In genomic region chr1:39795651-39796050, GRCh38 we compare ENCODE assay signal across 25 cellular contexts. TPM values are rescaled to one million over a fixed set of nuclear protein-coding genes. Genes with fewer than 3 reads are reported as not detected.
"Had no signal": no experiment of that assay in that cellular context is flagged by ENCODE, and none has a peak within 500 bp of the region (broad histone marks: within the 10 kb centered on the region; RNA-seq: fewer than 3 reads in every experiment).

No MANE protein-coding gene starts in this region.

- H3K36me3 Mint-ChIP-seq: mesothelial cell of epicardium; natural killer cell treated with Interleukin-12 subunit alpha and Interleukin-12 subunit beta and Interleukin-15 and Interleukin-18, amount 100 ng/mL, for 72 hours had no signal

- H3K4me1 ChIP-seq: left ventricle myocardium inferior, right lobe of liver, suprapubic skin, vagina had no signal

- H3K9me3 Mint-ChIP-seq: memory B cell; mesothelial cell of epicardium; naive B cell; natural killer cell treated with Interleukin-12 subunit alpha and Interleukin-12 subunit beta and Interleukin-15 and Interleukin-18, amount 100 ng/mL, for 72 hours; neural crest cell; stimulated activated naive CD8-positive, alpha-beta T cell treated with anti-CD3 and anti-CD28 coated beads, Interleukin-15, amount 100 ng/mL, for 72 hours had no signal

- H3K4me1 Mint-ChIP-seq: mesothelial cell of epicardium had no signal

- H3K27ac Mint-ChIP-seq: memory B cell; mesothelial cell of epicardium; naive B cell; natural killer cell treated with Interleukin-12 subunit alpha and Interleukin-12 subunit beta and Interleukin-15 and Interleukin-18, amount 100 ng/mL, for 72 hours; progenitor cell of endocrine pancreas; stimulated activated naive CD8-positive, alpha-beta T cell treated with anti-CD3 and anti-CD28 coated beads, Interleukin-15, amount 100 ng/mL, for 72 hours had no signal

- FAIRE-seq: frontal cortex, keratinocyte, pancreas had no signal

- H3K27ac ChIP-seq: left ventricle myocardium inferior, neutrophil, pancreas, right lobe of liver, suprapubic skin, vagina had no signal

- ATAC-seq: mucosa of descending colon; natural killer cell treated with Interleukin-12 subunit alpha and Interleukin-12 subunit beta and Interleukin-15 and Interleukin-18, amount 100 ng/mL, for 72 hours; pancreas; right lobe of liver; stimulated activated naive CD8-positive, alpha-beta T cell treated with anti-CD3 and anti-CD28 coated beads, Interleukin-15, amount 100 ng/mL, for 72 hours had no signal

- H3K27me3 ChIP-seq: pancreas, right lobe of liver, suprapubic skin, vagina had no signal

- H3K4me3 Mint-ChIP-seq: memory B cell; mesothelial cell of epicardium; naive B cell; natural killer cell treated with Interleukin-12 subunit alpha and Interleukin-12 subunit beta and Interleukin-15 and Interleukin-18, amount 100 ng/mL, for 72 hours; neural crest cell; stimulated activated naive CD8-positive, alpha-beta T cell treated with anti-CD3 and anti-CD28 coated beads, Interleukin-15, amount 100 ng/mL, for 72 hours had no signal

- H3K27me3 Mint-ChIP-seq: memory B cell; natural killer cell treated with Interleukin-12 subunit alpha and Interleukin-12 subunit beta and Interleukin-15 and Interleukin-18, amount 100 ng/mL, for 72 hours had no signal

- H3K9me3 ChIP-seq: left ventricle myocardium inferior, mucosa of descending colon, neutrophil, pancreas, right lobe of liver, suprapubic skin, vagina had no signal

- H3K36me3 ChIP-seq: left ventricle myocardium inferior, neutrophil, pancreas, right lobe of liver, suprapubic skin, vagina had no signal

- H3K4me3 ChIP-seq: left ventricle myocardium inferior, lung, mucosa of descending colon, pancreas, right lobe of liver, smooth muscle cell, suprapubic skin, vagina had no signal

- DNase-seq: cortex of kidney; left ventricle myocardium inferior; mucosa of descending colon; naive B cell; pancreas; right lobe of liver; stimulated activated CD4-positive, alpha-beta T cell treated with anti-CD3 and anti-CD28 coated beads, Interleukin-12 subunit alpha, Interleukin-12 subunit beta, amount 100 ng/mL, for 4 hours; stimulated activated CD4-positive, alpha-beta T cell treated with anti-CD3 and anti-CD28 coated beads, Interleukin-1b, Interleukin-23, amount 100 ng/mL, for 48 hours; stimulated activated CD4-positive, alpha-beta T cell treated with anti-CD3 and anti-CD28 coated beads, Interleukin-4, amount 100 ng/mL, for 1 hour; stimulated activated CD8-positive, alpha-beta memory T cell treated with anti-CD3 and anti-CD28 coated beads, Interleukin-4, amount 100 ng/mL, for 48 hours; stimulated activated naive CD4-positive, alpha-beta T cell; stimulated activated naive CD8-positive, alpha-beta T cell treated with anti-CD3 and anti-CD28 coated beads, Interleukin-15, amount 100 ng/mL, for 72 hours; trophoblast cell had no signal

RNA-seq across cellular contexts. Expression of gene BMP8B, which starts 7.0 kb away (rescaled TPM):
- total RNA-seq: smooth muscle cell had no signal

RNA-seq across cellular contexts. Expression of gene OXCT2, which starts 24.5 kb away (rescaled TPM):
- total RNA-seq: progenitor cell of endocrine pancreas, smooth muscle cell, vagina had no signal
- polyA plus RNA-seq: keratinocyte, smooth muscle cell had no signal
